ENCODE assay signal across 23 cellular contexts in genomic region chr11:36132940-36133339, GRCh38.
"Had no signal": no experiment of that assay in that cellular context is flagged by ENCODE, and none has a peak within 500 bp of the region (broad histone marks: within the 10 kb centered on the region; RNA-seq: fewer than 3 reads in every experiment).

No MANE protein-coding gene starts in this region.

- ATAC-seq: mucosa of descending colon; naive thymus-derived CD4-positive, alpha-beta T cell; natural killer cell treated with Interleukin-12 subunit alpha and Interleukin-12 subunit beta and Interleukin-15 and Interleukin-18, amount 100 ng/mL, for 72 hours; stimulated activated memory B cell treated with anti-CD40 and anti-IgM and Interleukin-4, amounts not matched to agents 10 μg/mL and 1 μg/mL and 100 μg/mL, for 72 hours; stimulated activated naive CD8-positive, alpha-beta T cell treated with anti-CD3 and anti-CD28 coated beads, Interleukin-15, amount 100 ng/mL, for 72 hours had no signal

- H3K4me3 ChIP-seq: left ventricle myocardium inferior, lung, mucosa of descending colon, ovary, right atrium auricular region, right lobe of liver, smooth muscle cell, tibial nerve, upper lobe of left lung, vagina had no signal

- DNase-seq: immature natural killer cell; islet precursor cell; left ventricle myocardium inferior; midbrain; mucosa of descending colon; naive thymus-derived CD4-positive, alpha-beta T cell; ovary; right lobe of liver; stimulated activated CD4-positive, alpha-beta T cell treated with anti-CD3 and anti-CD28 coated beads, Interleukin-1b, Interleukin-23, amount 100 ng/mL, for 48 hours; stimulated activated CD4-positive, alpha-beta T cell treated with anti-CD3 and anti-CD28 coated beads, Interleukin-2, amount 100 ng/mL, for 48 hours; stimulated activated CD4-positive, alpha-beta T cell treated with anti-CD3 and anti-CD28 coated beads, Interleukin-4, amount 100 ng/mL, for 4 hours; stimulated activated CD8-positive, alpha-beta memory T cell treated with anti-CD3 and anti-CD28 coated beads, Interleukin-4, amount 100 ng/mL, for 48 hours; stimulated activated naive CD4-positive, alpha-beta T cell treated with Interleukin-2 at 50 U/mL for 16 hours; stimulated activated naive CD8-positive, alpha-beta T cell treated with anti-CD3 and anti-CD28 coated beads, Interleukin-15, amount 100 ng/mL, for 72 hours; substantia nigra; upper lobe of left lung had no signal
